Comparison of ENCODE assay signal across 9 cellular contexts in the genomic region with DNA sequence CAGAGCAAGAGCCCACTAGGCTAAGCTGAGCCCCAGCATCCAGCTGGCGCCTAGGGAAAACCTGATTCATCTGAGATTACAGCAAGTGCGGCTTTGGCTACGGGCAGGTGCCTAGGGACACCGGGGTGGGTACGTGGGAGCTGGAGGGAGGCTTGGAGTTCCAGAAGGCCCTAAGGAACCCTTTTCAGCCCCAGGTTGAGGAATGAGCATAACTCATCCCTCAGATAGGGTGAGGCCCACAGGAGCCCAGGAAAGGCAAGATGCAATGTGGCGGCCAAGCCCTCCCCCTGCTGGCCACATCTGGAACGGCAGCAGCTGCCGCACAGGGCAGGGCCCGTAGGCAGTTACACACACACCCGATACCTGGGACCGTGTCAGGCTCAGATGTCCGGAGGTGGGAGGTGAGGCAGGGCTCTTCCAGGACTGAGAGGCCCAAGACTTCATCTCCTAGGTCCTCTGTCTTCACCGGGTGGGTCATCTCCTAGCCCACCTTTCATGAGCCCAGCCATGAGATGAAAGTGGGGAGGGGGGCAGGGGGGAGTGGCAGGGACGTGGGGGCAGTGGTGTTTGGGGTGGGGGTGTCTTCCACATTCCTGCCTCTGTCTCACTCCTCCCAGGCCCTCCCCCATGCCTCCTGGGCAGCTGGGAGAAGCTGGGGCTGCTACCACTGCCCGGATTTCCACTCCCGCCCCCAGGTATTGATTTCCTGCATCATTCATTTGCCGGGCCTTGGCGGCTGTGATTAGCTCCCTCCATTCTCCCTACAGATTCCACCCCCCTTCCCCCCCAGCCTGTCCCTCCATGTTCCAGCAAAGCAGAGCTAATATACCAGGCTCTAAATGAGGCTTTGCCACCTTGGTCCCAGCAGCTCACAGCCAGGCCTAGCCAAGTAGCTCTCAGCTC. TPM values are rescaled to one million over a fixed set of nuclear protein-coding genes. Genes with fewer than 3 reads are reported as not detected.
A peak's percentile ranks its signal among the peaks of the same experiment; 100 is the strongest.
DNase-seq lines count a peak whose midpoint lies in the region; ATAC-seq and TF ChIP-seq lines count a peak whose summit lies in the region.
"Had no signal": no experiment of that assay in that cellular context is flagged by ENCODE, and none has a peak within 500 bp of the region (broad histone marks: within the 10 kb centered on the region; RNA-seq: fewer than 3 reads in every experiment).

No MANE protein-coding gene starts in this region.

- no peak overlapping the region for H3K27ac Mint-ChIP-seq in Caco-2 (ENCODE audit: unreplicated experiment)
- no peak overlapping the region for H3K27ac Mint-ChIP-seq in activated CD4-positive, alpha-beta T cell treated with anti-CD3 and anti-CD28 coated beads, Interleukin-2, amount 10 ng/mL, durations not matched to agents 24 days and 14 days

- H3K4me2 ChIP-seq in HCT116 (ENCODE audit: low read length) = peak overlapping the region; percentile 74

- H3K27ac ChIP-seq in HCT116 (ENCODE audit: low read depth, low read length) = no peak overlapping the region
- H3K27ac ChIP-seq in cingulate gyrus (ENCODE audit: low read depth, low read length) = peak overlapping the region; percentile 6
- H3K27ac ChIP-seq in right lobe of liver = no peak overlapping the region
- H3K27ac ChIP-seq: SK-N-MC had no signal

- TF ChIP-seq RAD21 in HCT116 (IDR thresholded peaks at IDR 0.05; ENCODE audit: low read depth) = peak; percentile 100

- no peak for TF ChIP-seq POLR2A in HCT116 (IDR thresholded peaks at IDR 0.05; ENCODE audit: borderline replicate concordance, extremely low read depth, insufficient read depth, insufficient read length)
- no peak for TF ChIP-seq POLR2A in right lobe of liver (IDR thresholded peaks at IDR 0.05)

- no peaks in the 10 kb centered on the region for H4K20me1 ChIP-seq in HCT116 (ENCODE audit: insufficient read depth)

- WGBS in right lobe of liver (ENCODE audit: insufficient coverage, low coverage, low lambda C conversion rate, missing lambda C conversion rate) = 11% methylated on average over 8 of the region's 18 CpGs

- CTCF ChIA-PET in Caco-2 (lab: Charles Lee) (interaction anchor here (0.7 to 2.2 kb wide), 8 partner anchors 8 to 846 kb away, joined by 3 to 15 read pairs (median 4); no protein-coding TSS in a partner anchor), HCT116 (lab: Charles Lee) (interaction anchor here (0.9 to 3.5 kb wide), 16 partner anchors 9 to 802 kb away, joined by 3 to 40 read pairs (median 4); a partner anchor contains a TSS)

- ATAC-seq in HCT116 = peak; percentile 94
- ATAC-seq in right lobe of liver = peak; percentile 88 to 93 (median 91)
- ATAC-seq in GM19463 (IDR thresholded peaks at IDR 0.05; ENCODE audit: unreplicated experiment) = no peak

- H3K9me3 Mint-ChIP-seq in Caco-2 (ENCODE audit: unreplicated experiment) = no peaks in the 10 kb centered on the region
- no peaks in the 10 kb centered on the region for H3K9me3 Mint-ChIP-seq in activated CD4-positive, alpha-beta T cell treated with anti-CD3 and anti-CD28 coated beads, Interleukin-2, amount 10 ng/mL, durations not matched to agents 24 days and 14 days

- no peak overlapping the region for H2AFZ ChIP-seq in HCT116 (ENCODE audit: low read depth, low read length, poor library complexity, severe bottlenecking)

- H3K4me1 ChIP-seq in Caco-2 (peaks cover 16% of the 10 kb centered on the region), HCT116 (ENCODE audit: control insufficient read depth in 1 of 2, insufficient read depth in 2 of 2, low read length in 2 of 2) (peaks cover 6 to 28% of the 10 kb centered on the region in 2 experiments; a peak in 3 of 4 replicates), right lobe of liver (peaks cover 0 to 8% (median 0%) of the 10 kb centered on the region in 4 donors)

- H3K4me3 Mint-ChIP-seq in Caco-2 (ENCODE audit: unreplicated experiment) = no peak overlapping the region
- no peak overlapping the region for H3K4me3 Mint-ChIP-seq in activated CD4-positive, alpha-beta T cell treated with anti-CD3 and anti-CD28 coated beads, Interleukin-2, amount 10 ng/mL, durations not matched to agents 24 days and 14 days

- H3K27me3 ChIP-seq in Caco-2 (replicated peaks; ENCODE audit: control insufficient read depth, insufficient read depth, low read length) (peaks cover 8% of the 10 kb centered on the region), HCT116 (ENCODE audit: insufficient read depth, low read length) (no peaks in the 10 kb centered on the region), right lobe of liver (peaks cover 0 to 13% of the 10 kb centered on the region in 2 donors)

- H3K9me2 ChIP-seq in HCT116 (ENCODE audit: insufficient read depth) = no peaks in the 10 kb centered on the region

- TF ChIP-seq CTCF in Caco-2 (IDR thresholded peaks at IDR 0.05; ENCODE audit: insufficient read depth in 1 of 2, low read depth in 1 of 2, low read length in 1 of 2, severe bottlenecking in 1 of 2, unreplicated experiment in 1 of 2) (peak; percentile 95 to 98), HCT116 (IDR thresholded peaks at IDR 0.05 in 2 of 3, conservative IDR thresholded peaks at IDR 0.05 in 1 of 3; ENCODE audit: borderline replicate concordance in 1 of 3, insufficient read depth in 1 of 3, low read depth in 2 of 3, low read length in 2 of 3) (peak; percentile 91 to 98 (median 96)), right lobe of liver (IDR thresholded peaks at IDR 0.05) (peak; percentile 95 to 98 (median 96))

- RAD21 ChIA-PET in HCT116 (lab: Charles Lee; ENCODE audit: low non-redundant PET in 1 of 2, low total read pairs in 2 of 2, uncharacterized antibody in 2 of 2, unreplicated experiment in 2 of 2) = interaction anchor here (0.6 to 1.7 kb wide), 10 partner anchors 78 to 249 kb away, joined by 3 to 10 read pairs (median 4); a partner anchor contains a TSS

- intact Hi-C loops in Caco-2 (cut with micrococcal nuclease; ENCODE audit: unreplicated experiment) = loop anchor here (1.0 kb wide), 6 partner anchors 84 to 367 kb away; no protein-coding TSS in a partner anchor
- intact Hi-C loops in HCT116 (cut with micrococcal nuclease) = loop anchor here (1.0 to 10.0 kb wide), 4 partner anchors 154 to 367 kb away; no protein-coding TSS in a partner anchor
- intact Hi-C loops in activated CD4-positive, alpha-beta T cell treated with anti-CD3 and anti-CD28 coated beads, Interleukin-2, amount 10 ng/mL, durations not matched to agents 24 days and 14 days (cut with micrococcal nuclease) = loop anchor here (1.0 to 2.0 kb wide), 4 partner anchors 207 to 802 kb away; no protein-coding TSS in a partner anchor
- intact Hi-C loops in right lobe of liver (cut with DNase I) = loop anchor here (10.0 kb wide), 2 partner anchors 207 to 367 kb away; no protein-coding TSS in a partner anchor

- H3K36me3 Mint-ChIP-seq in Caco-2 (ENCODE audit: insufficient read depth, unreplicated experiment) = no peaks in the 10 kb centered on the region
- H3K36me3 Mint-ChIP-seq in activated CD4-positive, alpha-beta T cell treated with anti-CD3 and anti-CD28 coated beads, Interleukin-2, amount 10 ng/mL, durations not matched to agents 24 days and 14 days (ENCODE audit: low read depth) = no peaks in the 10 kb centered on the region

- POLR2A ChIA-PET in Caco-2 (lab: Charles Lee) = no interaction called here
- POLR2A ChIA-PET in HCT116 (lab: Charles Lee) = interaction anchor here (0.6 to 1.3 kb wide), 2 partner anchors 154 to 198 kb away, joined by 4 to 5 read pairs; no protein-coding TSS in a partner anchor

- DNase-seq in Caco-2 (peak; percentile 77 to 87), HCT116 (ENCODE audit: low read depth, low spot score) (peak; percentile 51), NCI-H2227 treated with DMSO at 0.1 percent for 48 hours (lab: John Stamatoyannopoulos, UW) (peak; percentile 84), right lobe of liver (peak; percentile 68 to 74 (median 72))
- peak; percentile 94 for DNase-seq in activated CD4-positive, alpha-beta T cell treated with anti-CD3 and anti-CD28 coated beads, Interleukin-2, amount 10 ng/mL, durations not matched to agents 24 days and 14 days
- DNase-seq in stimulated activated CD4-positive, alpha-beta T cell treated with anti-CD3 and anti-CD28 coated beads, TNF-alpha, amount 100 ng/mL, for 48 hours (ENCODE audit: low read depth in 3 of 3) = peak; percentile 60 to 66 (median 63)

- peaks cover 22% of the 10 kb centered on the region for H3K27me3 Mint-ChIP-seq in Caco-2 (ENCODE audit: insufficient read depth, unreplicated experiment)
- peaks cover 39% of the 10 kb centered on the region for H3K27me3 Mint-ChIP-seq in activated CD4-positive, alpha-beta T cell treated with anti-CD3 and anti-CD28 coated beads, Interleukin-2, amount 10 ng/mL, durations not matched to agents 24 days and 14 days

- no peak overlapping the region for H3K4me3 ChIP-seq in Caco-2 (ENCODE audit: low read depth, low read length)
- peak overlapping the region in 1 of 2 experiments; percentile 41; a peak in 1 of 4 replicates for H3K4me3 ChIP-seq in HCT116 (replicated peaks in 1 of 2; ENCODE audit: low read depth in 1 of 2, low read length in 2 of 2)
- no peak overlapping the region for H3K4me3 ChIP-seq in right lobe of liver
- H3K4me3 ChIP-seq: SK-N-MC had no signal

- peak overlapping the region; percentile 23; the same call in 1 of the 2 replicates for H3K9ac ChIP-seq in HCT116 (ENCODE audit: low read length)

- no peaks in the 10 kb centered on the region for H3K4me1 Mint-ChIP-seq in Caco-2 (ENCODE audit: low read depth, unreplicated experiment)
- H3K4me1 Mint-ChIP-seq in activated CD4-positive, alpha-beta T cell treated with anti-CD3 and anti-CD28 coated beads, Interleukin-2, amount 10 ng/mL, durations not matched to agents 24 days and 14 days = peaks cover 18% of the 10 kb centered on the region

- H3K9me3 ChIP-seq in Caco-2 (no peaks in the 10 kb centered on the region), HCT116 (ENCODE audit: control insufficient read depth in 1 of 2, insufficient read depth in 1 of 2, low read depth in 1 of 2, low read length in 2 of 2) (no peaks in the 10 kb centered on the region), right lobe of liver (no peaks in the 10 kb centered on the region)

- BruUV-seq in Caco-2 (replicated peaks; lab: Mats Ljungman, UMichigan) (no TSS peak), HCT116 (replicated peaks; lab: Mats Ljungman, UMichigan) (no TSS peak)

- H3K36me3 ChIP-seq in Caco-2 (ENCODE audit: control insufficient read depth, insufficient read depth, low read length) (no peaks in the 10 kb centered on the region), HCT116 (ENCODE audit: control insufficient read depth in 1 of 2, insufficient read depth in 2 of 2, low read length in 2 of 2) (no peaks in the 10 kb centered on the region), right lobe of liver (no peaks in the 10 kb centered on the region)

- H3K79me2 ChIP-seq in HCT116 (ENCODE audit: insufficient read depth, low read length) = no peaks in the 10 kb centered on the region

TF ChIP-seq in HCT116, 20 proteins besides CTCF, POLR2A, EP300 and RAD21 (continues in another document):
- TF ChIP-seq ZFX (IDR thresholded peaks at IDR 0.05) (no peak), CEBPB (IDR thresholded peaks at IDR 0.05; ENCODE audit: low read depth) (no peak), EZH2phosphoT487 (IDR thresholded peaks at IDR 0.05; ENCODE audit: borderline replicate concordance) (no peak)

RNA-seq across cellular contexts. Expression of a gene that starts 5.5 kb away (rescaled TPM):
- 1.3 and 1.5 TPM in 2 replicates for total RNA-seq in Caco-2 (2022)
- 6.2 TPM for total RNA-seq in HCT116 (2021; ENCODE audit: unreplicated experiment)
- polyA plus RNA-seq in HCT116 (2012) = 5.1 and 6.0 TPM in 2 replicates
- 2.6 and 2.8 TPM in 2 replicates for total RNA-seq in activated CD4-positive, alpha-beta T cell treated with anti-CD3 and anti-CD28 coated beads, Interleukin-2, amount 10 ng/mL, durations not matched to agents 24 days and 14 days
- total RNA-seq in right lobe of liver = 1 to 10 TPM in 1 of 6 experiments, under 1 TPM in 5; 0.22 to 1.3 (median 0.59) TPM
